19 cellular contexts compared by ENCODE assay signal in the genomic region with DNA sequence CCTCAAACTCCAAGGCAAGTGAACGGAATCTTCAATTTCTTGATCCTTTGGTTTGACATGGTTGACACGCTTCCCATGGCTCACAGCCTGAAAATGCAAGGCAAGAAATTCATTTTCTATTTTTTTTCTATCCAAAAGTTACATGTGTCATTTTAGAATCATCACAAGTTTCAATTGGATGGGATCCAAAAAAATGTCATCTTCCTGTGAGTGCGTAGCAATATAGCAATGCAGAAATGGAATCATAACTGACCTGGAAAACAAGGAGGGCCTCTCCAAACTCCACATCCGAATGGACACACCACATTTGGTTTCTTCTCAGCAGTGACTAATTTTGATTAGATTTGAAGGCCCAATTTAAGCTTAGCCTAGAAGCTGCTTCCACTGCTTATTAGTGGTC.
"Had no signal": no experiment of that assay in that cellular context is flagged by ENCODE, and none has a peak within 500 bp of the region (broad histone marks: within the 10 kb centered on the region; RNA-seq: fewer than 3 reads in every experiment).

No MANE protein-coding gene starts in this region.

- H3K4me3 ChIP-seq: body of pancreas, heart left ventricle, spleen, stomach, testis, upper lobe of right lung had no signal

- H3K4me3 Mint-ChIP-seq: activated CD4-positive, alpha-beta T cell treated with anti-CD3 and anti-CD28 coated beads, Interleukin-2, amount 10 ng/mL, durations not matched to agents 7 days and 5 days; activated T-cell treated with anti-CD3 and anti-CD28 coated beads, Interleukin-2, amount 50 U/mL, for 72 hours; dendritic cell treated with granulocyte-macrophage colony-stimulating factor and Interleukin-4, amounts not matched to agents 40 ng/mL and 50 ng/mL, for 4 days; immature natural killer cell; nephron progenitor cell; T-helper 2 cell treated with Interferon-gamma antibody and Interleukin-4, amounts not matched to agents 5 μg/mL and 100 μg/mL, for 36 hours had no signal

- H3K9me3 Mint-ChIP-seq: activated CD4-positive, alpha-beta T cell treated with anti-CD3 and anti-CD28 coated beads, Interleukin-2, amount 10 ng/mL, durations not matched to agents 7 days and 5 days; activated naive CD4-positive, alpha-beta T cell treated with anti-CD3 and anti-CD28 coated beads, Interleukin-2, amount 50 U/mL, for 72 hours; activated T-cell treated with anti-CD3 and anti-CD28 coated beads, Interleukin-2, amount 50 U/mL, for 72 hours; dendritic cell treated with granulocyte-macrophage colony-stimulating factor and Interleukin-4, amounts not matched to agents 40 ng/mL and 50 ng/mL, for 4 days; nephron progenitor cell; T-helper 2 cell treated with Interferon-gamma antibody and Interleukin-4, amounts not matched to agents 5 μg/mL and 100 μg/mL, for 36 hours had no signal

- H3K27me3 Mint-ChIP-seq: dendritic cell treated with granulocyte-macrophage colony-stimulating factor and Interleukin-4, amounts not matched to agents 40 ng/mL and 50 ng/mL, for 4 days had no signal

- H3K27ac Mint-ChIP-seq: activated CD4-positive, alpha-beta T cell treated with anti-CD3 and anti-CD28 coated beads, Interleukin-2, amount 10 ng/mL, durations not matched to agents 7 days and 5 days; activated naive CD4-positive, alpha-beta T cell treated with anti-CD3 and anti-CD28 coated beads, Interleukin-2, amount 50 U/mL, for 72 hours; dendritic cell treated with granulocyte-macrophage colony-stimulating factor and Interleukin-4, amounts not matched to agents 40 ng/mL and 50 ng/mL, for 4 days; immature natural killer cell; nephron progenitor cell; T-helper 2 cell treated with Interferon-gamma antibody and Interleukin-4, amounts not matched to agents 5 μg/mL and 100 μg/mL, for 36 hours had no signal

- H3K27me3 ChIP-seq: body of pancreas, stomach, testis, upper lobe of right lung had no signal

- H3K4me1 ChIP-seq: body of pancreas, heart left ventricle, spleen, testis, upper lobe of right lung had no signal

- FAIRE-seq: frontal cortex had no signal

- H3K36me3 Mint-ChIP-seq: activated naive CD4-positive, alpha-beta T cell treated with anti-CD3 and anti-CD28 coated beads, Interleukin-2, amount 50 U/mL, for 72 hours; immature natural killer cell had no signal

- ATAC-seq: activated naive CD4-positive, alpha-beta T cell treated with anti-CD3 and anti-CD28 coated beads, Interleukin-2, amount 50 U/mL, for 72 hours; activated T-cell treated with anti-CD3 and anti-CD28 coated beads, Interleukin-2, amount 50 U/mL, for 72 hours; body of pancreas; heart left ventricle; upper lobe of right lung had no signal

- DNase-seq: activated CD4-positive, alpha-beta T cell treated with anti-CD3 and anti-CD28 coated beads, Interleukin-2, amount 10 ng/mL, durations not matched to agents 7 days and 5 days; activated CD8-positive, alpha-beta memory T cell treated with anti-CD3 and anti-CD28 coated beads, Interleukin-2, amount 50 U/mL, for 48 hours; activated gamma-delta T cell; activated T-cell treated with anti-CD3 and anti-CD28 coated beads, Interleukin-2, amount 50 U/mL, for 72 hours; amniotic stem cell; body of pancreas; effector memory CD4-positive, alpha-beta T cell; heart left ventricle; immature natural killer cell; spleen; stimulated activated CD4-positive, alpha-beta T cell treated with anti-CD3 and anti-CD28 coated beads, Interleukin-1b, Interleukin-23, amount 100 ng/mL, for 48 hours; stomach; testis; upper lobe of right lung had no signal

- H3K4me1 Mint-ChIP-seq: activated CD4-positive, alpha-beta T cell treated with anti-CD3 and anti-CD28 coated beads, Interleukin-2, amount 10 ng/mL, durations not matched to agents 7 days and 5 days; immature natural killer cell had no signal

- H3K27ac ChIP-seq: body of pancreas, heart left ventricle, spleen, stomach, testis, upper lobe of right lung had no signal

- H3K36me3 ChIP-seq: heart left ventricle, spleen, stomach, upper lobe of right lung had no signal

- H3K9me3 ChIP-seq: body of pancreas, heart left ventricle, spleen, stomach, testis, upper lobe of right lung had no signal
